20 cellular contexts compared by ENCODE assay signal in the genomic region with DNA sequence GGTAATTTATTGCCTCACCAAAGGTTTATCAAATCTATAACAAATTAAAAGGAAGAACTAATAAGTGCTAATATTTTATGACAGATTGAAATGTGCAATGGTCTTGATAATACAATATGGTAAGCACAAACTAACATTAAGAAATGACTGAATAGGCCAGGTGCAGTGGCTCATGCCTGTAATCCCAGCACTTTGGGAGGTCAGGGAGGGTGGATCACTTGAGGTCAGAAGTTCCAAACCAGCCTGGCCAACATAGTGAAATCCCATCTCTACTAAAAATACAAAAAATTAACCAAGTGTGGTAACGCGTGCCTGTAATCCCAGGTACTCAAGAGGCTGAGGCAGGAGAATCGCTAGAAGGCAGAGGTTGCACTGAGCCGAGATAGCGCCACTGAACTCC.
"Had no signal": no experiment of that assay in that cellular context is flagged by ENCODE, and none has a peak within 500 bp of the region (broad histone marks: within the 10 kb centered on the region; RNA-seq: fewer than 3 reads in every experiment).

No MANE protein-coding gene starts in this region.

- H3K27ac ChIP-seq: coronary artery, esophagus muscularis mucosa, left lung, pancreas, upper lobe of right lung, WERI-Rb-1 had no signal

- H3K9me3 Mint-ChIP-seq: activated CD4-positive, alpha-beta T cell treated with anti-CD3 and anti-CD28 coated beads, Interleukin-2, amount 10 ng/mL, durations not matched to agents 7 days and 5 days; activated CD8-positive, alpha-beta T cell treated with anti-CD3 and anti-CD28 coated beads for 36 hours; natural killer cell had no signal

- H3K36me3 Mint-ChIP-seq: natural killer cell had no signal

- H3K4me3 Mint-ChIP-seq: activated CD4-positive, alpha-beta T cell treated with anti-CD3 and anti-CD28 coated beads, Interleukin-2, amount 10 ng/mL, durations not matched to agents 7 days and 5 days; activated CD8-positive, alpha-beta memory T cell treated with anti-CD3 and anti-CD28 coated beads, Interleukin-2, amount 10 ng/mL, durations not matched to agents 7 days and 5 days; activated CD8-positive, alpha-beta T cell treated with anti-CD3 and anti-CD28 coated beads for 36 hours had no signal

- H3K36me3 ChIP-seq: pancreas, WERI-Rb-1 had no signal

- H3K27ac Mint-ChIP-seq: activated CD4-positive, alpha-beta T cell treated with anti-CD3 and anti-CD28 coated beads, Interleukin-2, amount 10 ng/mL, durations not matched to agents 7 days and 5 days; activated CD8-positive, alpha-beta memory T cell treated with anti-CD3 and anti-CD28 coated beads, Interleukin-2, amount 10 ng/mL, durations not matched to agents 7 days and 5 days; activated CD8-positive, alpha-beta T cell treated with anti-CD3 and anti-CD28 coated beads for 36 hours had no signal

- H3K27me3 Mint-ChIP-seq: activated CD4-positive, alpha-beta T cell treated with anti-CD3 and anti-CD28 coated beads, Interleukin-2, amount 10 ng/mL, durations not matched to agents 7 days and 5 days; activated CD8-positive, alpha-beta memory T cell treated with anti-CD3 and anti-CD28 coated beads, Interleukin-2, amount 10 ng/mL, durations not matched to agents 7 days and 5 days; activated CD8-positive, alpha-beta T cell treated with anti-CD3 and anti-CD28 coated beads for 36 hours had no signal

- H3K9me3 ChIP-seq: esophagus muscularis mucosa, left lung, pancreas, upper lobe of right lung had no signal

- H3K4me3 ChIP-seq: coronary artery, esophagus muscularis mucosa, left lung, pancreas, upper lobe of right lung had no signal

- ATAC-seq: activated CD8-positive, alpha-beta memory T cell treated with anti-CD3 and anti-CD28 coated beads, Interleukin-2, amount 10 ng/mL, durations not matched to agents 7 days and 5 days; activated CD8-positive, alpha-beta T cell treated with anti-CD3 and anti-CD28 coated beads for 36 hours; left lung; natural killer cell; pancreas; right cardiac atrium; stimulated activated naive CD8-positive, alpha-beta T cell treated with anti-CD3 and anti-CD28 coated beads, Interleukin-15, Interleukin-2, amounts not matched to agents 100 U/mL and 50 U/mL, for 24 hours; upper lobe of right lung had no signal

- DNase-seq: activated CD4-positive, alpha-beta T cell treated with anti-CD3 and anti-CD28 coated beads, Interleukin-2, amount 10 ng/mL, durations not matched to agents 7 days and 5 days; activated CD4-positive, CD25-positive, alpha-beta regulatory T cell treated with anti-CD3 and anti-CD28 coated beads, Interleukin-2, amount 50 U/mL, for 72 hours; activated CD8-positive, alpha-beta memory T cell treated with anti-CD3 and anti-CD28 coated beads, Interleukin-2, amount 10 ng/mL, durations not matched to agents 7 days and 5 days; activated CD8-positive, alpha-beta T cell treated with anti-CD3 and anti-CD28 coated beads for 36 hours; amygdala; cerebellar nuclear complex; glutamatergic neuron; hippocampal formation; kidney glomerular epithelial cell; left lung; natural killer cell; pancreas; right cardiac atrium; stimulated activated CD4-positive, alpha-beta T cell treated with anti-CD3 and anti-CD28 coated beads, Interleukin-12 subunit alpha, Interleukin-12 subunit beta, amount 100 ng/mL, for 4 hours; stimulated activated CD4-positive, alpha-beta T cell treated with anti-CD3 and anti-CD28 coated beads, Interleukin-4, amount 100 ng/mL, for 4 hours; stimulated activated naive CD8-positive, alpha-beta T cell treated with anti-CD3 and anti-CD28 coated beads, Interleukin-15, Interleukin-2, amounts not matched to agents 100 U/mL and 50 U/mL, for 24 hours; upper lobe of right lung; WERI-Rb-1 had no signal

- H3K27me3 ChIP-seq: esophagus muscularis mucosa, left lung, pancreas, upper lobe of right lung had no signal
